19 cellular contexts compared by ENCODE assay signal in genomic region chr12:44126811-44127210, GRCh38.
DNase-seq lines count a peak whose midpoint lies in the region; ATAC-seq lines count a peak whose summit lies in the region.
"Had no signal": no experiment of that assay in that cellular context is flagged by ENCODE, and none has a peak within 500 bp of the region (broad histone marks: within the 10 kb centered on the region; RNA-seq: fewer than 3 reads in every experiment).

No MANE protein-coding gene starts in this region.

- H3K27me3 ChIP-seq in adipocyte (replicated peaks; ENCODE audit: control insufficient read depth, insufficient read depth, low read length): no peaks in the 10 kb centered on the region
- H3K27me3 ChIP-seq: BLaER1 had no signal

- no peaks in the 10 kb centered on the region for H3K4me1 Mint-ChIP-seq in activated T-cell treated with anti-CD3 and anti-CD28 coated beads, Interleukin-2, amount 50 U/mL, for 72 hours (ENCODE audit: low read depth)
- H3K4me1 Mint-ChIP-seq: B cell had no signal

- no peaks in the 10 kb centered on the region for H3K9me3 ChIP-seq in adipocyte (ENCODE audit: control insufficient read depth, low read length)
- H3K9me3 ChIP-seq: Caco-2, HAP-1 had no signal

- H3K4me3 ChIP-seq in adipocyte (ENCODE audit: low read length): no peak overlapping the region
- H3K4me3 ChIP-seq: BLaER1, GM12878, GM23338, HAP-1 had no signal

- H3K36me3 Mint-ChIP-seq in activated T-cell treated with anti-CD3 and anti-CD28 coated beads, Interleukin-2, amount 50 U/mL, for 72 hours (ENCODE audit: insufficient read depth in 2 of 2): peaks cover 0 to 6% of the 10 kb centered on the region in 2 donors

- no peak overlapping the region for H3K9ac ChIP-seq in adipocyte (ENCODE audit: low read length)
- H3K9ac ChIP-seq: BLaER1 had no signal

- peaks cover 9% of the 10 kb centered on the region for H3K4me1 ChIP-seq in adipocyte (ENCODE audit: control insufficient read depth, insufficient read depth, low read length)
- H3K4me1 ChIP-seq: BLaER1, Caco-2, HAP-1 had no signal

- no peaks in the 10 kb centered on the region for H3K36me3 ChIP-seq in adipocyte (ENCODE audit: control insufficient read depth, insufficient read depth, low read length, severe bottlenecking)
- H3K36me3 ChIP-seq: BLaER1, HAP-1 had no signal

- peak overlapping the region; percentile 33 for H3K27ac Mint-ChIP-seq in activated T-cell treated with anti-CD3 and anti-CD28 coated beads, Interleukin-2, amount 50 U/mL, for 72 hours
- H3K27ac Mint-ChIP-seq: B cell; CD4-positive, CD25-positive, alpha-beta regulatory T cell; CD8-positive, alpha-beta T cell; GM23338; HFFc6 had no signal

- H3K27me3 Mint-ChIP-seq in activated T-cell treated with anti-CD3 and anti-CD28 coated beads, Interleukin-2, amount 50 U/mL, for 72 hours (ENCODE audit: low read depth): no peaks in the 10 kb centered on the region
- H3K27me3 Mint-ChIP-seq: B cell; CD4-positive, CD25-positive, alpha-beta regulatory T cell had no signal

- DNase-seq in activated T-cell treated with anti-CD3 and anti-CD28 coated beads, Interleukin-2, amount 50 U/mL, for 72 hours: no peak
- DNase-seq in activated T-cell treated with anti-CD3 and anti-CD28 coated beads, Interleukin-2, amount 50 U/mL, for 48 hours: no peak
- DNase-seq in adipocyte (ENCODE audit: low read depth) (peak; percentile 2), cerebellar cortex (ENCODE audit: low spot score) (peak; percentile 6), cortex of kidney (lab: John Stamatoyannopoulos, UW) (no peak)
- DNase-seq: Caco-2; CD4-positive, CD25-positive, alpha-beta regulatory T cell; CD8-positive, alpha-beta T cell; DMS153; DMS79; EL; GDM1; HFFc6 had no signal

- no peak overlapping the region for H3K4me3 Mint-ChIP-seq in activated T-cell treated with anti-CD3 and anti-CD28 coated beads, Interleukin-2, amount 50 U/mL, for 72 hours
- H3K4me3 Mint-ChIP-seq: B cell; CD4-positive, CD25-positive, alpha-beta regulatory T cell; CD8-positive, alpha-beta T cell; GM23338; HFFc6 had no signal

- H3K9me3 Mint-ChIP-seq in activated T-cell treated with anti-CD3 and anti-CD28 coated beads, Interleukin-2, amount 50 U/mL, for 72 hours: peaks cover 3 to 9% of the 10 kb centered on the region in 2 donors

- ATAC-seq in activated T-cell treated with anti-CD3 and anti-CD28 coated beads, Interleukin-2, amount 50 U/mL, for 72 hours (replicated peaks in 1 of 2): no peak
- ATAC-seq in GM18517 (IDR thresholded peaks at IDR 0.05; ENCODE audit: unreplicated experiment): no peak
- ATAC-seq: CD8-positive, alpha-beta T cell; GM12878; GM23338 had no signal

Comparison
In these comparisons a context has a peak if more than half of its experiments do, and no peak if none do; other contexts are left out.
1. DNase-seq: peak in adipocyte (single experiment) and cerebellar cortex (single experiment); none in activated T-cell treated with anti-CD3 and anti-CD28 coated beads, Interleukin-2, amount 50 U/mL, for 72 hours (0 of 2), activated T-cell treated with anti-CD3 and anti-CD28 coated beads, Interleukin-2, amount 50 U/mL, for 48 hours (0 of 2) and cortex of kidney (single experiment).